In the genomic region with DNA sequence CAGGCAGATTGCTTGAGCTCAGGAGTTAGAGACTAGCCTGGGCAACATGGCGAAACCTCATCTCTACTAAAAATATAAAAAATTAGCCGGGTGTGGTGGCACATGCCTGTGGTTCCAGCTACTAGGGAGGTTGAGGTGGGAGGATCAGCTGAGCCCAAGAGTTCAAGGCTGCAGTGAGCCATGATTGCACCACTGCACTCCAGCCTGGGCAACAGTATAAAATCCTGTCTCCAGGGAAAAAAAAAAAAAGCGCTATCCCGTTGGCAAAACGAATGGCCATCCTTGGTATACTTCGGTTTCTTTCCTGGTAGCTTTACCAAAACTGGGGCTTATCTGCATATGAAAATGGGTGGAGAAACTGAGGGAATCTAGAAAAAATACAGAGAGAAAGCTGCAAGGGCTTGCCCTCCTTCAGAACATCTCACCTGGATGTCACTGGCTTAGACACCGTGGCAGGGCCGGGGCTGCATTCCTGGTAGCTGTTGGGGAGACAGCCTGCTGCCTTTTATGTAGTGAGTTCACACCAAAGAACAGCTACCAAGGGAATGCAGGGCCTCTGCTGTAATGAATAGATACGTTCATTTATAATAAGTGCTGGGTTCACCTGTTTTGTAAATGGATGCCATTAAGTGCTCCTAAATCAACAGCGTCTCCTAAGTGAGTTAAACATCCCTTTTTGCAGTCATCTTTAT, we compare ENCODE assay signal across 15 cellular contexts.
"Had no signal": no experiment of that assay in that cellular context is flagged by ENCODE, and none has a peak within 500 bp of the region (broad histone marks: within the 10 kb centered on the region; RNA-seq: fewer than 3 reads in every experiment).

No MANE protein-coding gene starts in this region.

- ATAC-seq: activated CD8-positive, alpha-beta memory T cell treated with anti-CD3 and anti-CD28 coated beads, Interleukin-2, amount 10 ng/mL, durations not matched to agents 7 days and 5 days; body of pancreas; effector memory CD8-positive, alpha-beta T cell; lower lobe of right lung had no signal

- H3K36me3 Mint-ChIP-seq: activated CD4-positive, alpha-beta memory T cell treated with anti-CD3 and anti-CD28 coated beads for 36 hours had no signal

- H3K27me3 Mint-ChIP-seq: activated CD4-positive, alpha-beta memory T cell treated with anti-CD3 and anti-CD28 coated beads for 36 hours; activated CD8-positive, alpha-beta memory T cell treated with anti-CD3 and anti-CD28 coated beads, Interleukin-2, amount 10 ng/mL, durations not matched to agents 7 days and 5 days; effector memory CD8-positive, alpha-beta T cell had no signal

- H3K27me3 ChIP-seq: body of pancreas, tibial nerve had no signal

- H3K4me1 ChIP-seq: body of pancreas, tibial nerve had no signal

- H3K9me3 ChIP-seq: body of pancreas, lower lobe of right lung, tibial nerve had no signal

- H3K4me3 Mint-ChIP-seq: activated CD4-positive, alpha-beta memory T cell treated with anti-CD3 and anti-CD28 coated beads for 36 hours; activated CD8-positive, alpha-beta memory T cell treated with anti-CD3 and anti-CD28 coated beads, Interleukin-2, amount 10 ng/mL, durations not matched to agents 7 days and 5 days; effector memory CD8-positive, alpha-beta T cell; nephron progenitor cell had no signal

- H3K27ac ChIP-seq: body of pancreas, lower lobe of right lung, tibial nerve, WERI-Rb-1 had no signal

- H3K9me3 Mint-ChIP-seq: activated CD4-positive, alpha-beta memory T cell treated with anti-CD3 and anti-CD28 coated beads for 36 hours; effector memory CD8-positive, alpha-beta T cell; nephron progenitor cell had no signal

- DNase-seq: activated CD4-positive, alpha-beta memory T cell treated with anti-CD3 and anti-CD28 coated beads for 36 hours; activated CD4-positive, alpha-beta T cell treated with anti-CD3 and anti-CD28 coated beads for 4 hours; activated CD8-positive, alpha-beta memory T cell treated with anti-CD3 and anti-CD28 coated beads, Interleukin-2, amount 10 ng/mL, durations not matched to agents 7 days and 5 days; activated naive CD4-positive, alpha-beta T cell treated with Interleukin-2 at 50 U/mL for 16 hours; body of pancreas; caudate nucleus; effector memory CD8-positive, alpha-beta T cell; lower lobe of right lung; nephron progenitor cell; nucleus accumbens; retina; stimulated activated CD4-positive, alpha-beta T cell treated with anti-CD3 and anti-CD28 coated beads, Interleukin-2, amount 100 ng/mL, for 24 hours; stimulated activated naive CD4-positive, alpha-beta T cell treated with Interleukin-2 at 50 U/mL for 16 hours; WERI-Rb-1 had no signal

- H3K4me3 ChIP-seq: body of pancreas, lower lobe of right lung, tibial nerve had no signal

- H3K27ac Mint-ChIP-seq: activated CD4-positive, alpha-beta memory T cell treated with anti-CD3 and anti-CD28 coated beads for 36 hours; activated CD8-positive, alpha-beta memory T cell treated with anti-CD3 and anti-CD28 coated beads, Interleukin-2, amount 10 ng/mL, durations not matched to agents 7 days and 5 days; nephron progenitor cell had no signal
